ENCODE assay signal across 30 cellular contexts in genomic region chr10:122296363-122297120, GRCh38. TPM values are rescaled to one million over a fixed set of nuclear protein-coding genes. Genes with fewer than 3 reads are reported as not detected.
A peak's percentile ranks its signal among the peaks of the same experiment; 100 is the strongest.
DNase-seq lines count a peak whose midpoint lies in the region; ATAC-seq and TF ChIP-seq lines count a peak whose summit lies in the region.
"Had no signal": no experiment of that assay in that cellular context is flagged by ENCODE, and none has a peak within 500 bp of the region (broad histone marks: within the 10 kb centered on the region; RNA-seq: fewer than 3 reads in every experiment).

No MANE protein-coding gene starts in this region.

- H2AK5ac ChIP-seq in H9 (ENCODE audit: insufficient read length, low read length): no peak overlapping the region

- no peak overlapping the region for H3T11ph ChIP-seq in H9 (ENCODE audit: low read length)

- no peak for DNase-seq in CD4-positive, CD25-positive, alpha-beta regulatory T cell
- peak; percentile 10 for DNase-seq in colonic mucosa
- DNase-seq in H9: no peak
- no peak for DNase-seq in HuH-7 (ENCODE audit: low spot score)
- no peak for DNase-seq in stomach
- DNase-seq: activated CD4-positive, alpha-beta T cell treated with anti-CD3 and anti-CD28 coated beads for 36 hours; aorta; COR-L47; dermis blood vessel endothelial cell; DND-41; mucosa of descending colon; NCI-H1694 treated with DMSO at 0.1 percent for 48 hours; nephron progenitor cell; Peyer's patch; stimulated activated naive CD8-positive, alpha-beta T cell treated with anti-CD3 and anti-CD28 coated beads, Interleukin-15, amount 100 ng/mL, for 72 hours; T-helper 1 cell; tibial artery had no signal

- no peak overlapping the region for H3K4ac ChIP-seq in H9 (ENCODE audit: low read depth, low read length)

- H3K27me3 Mint-ChIP-seq in CD4-positive, CD25-positive, alpha-beta regulatory T cell: peaks cover 18% of the 10 kb centered on the region
- H3K27me3 Mint-ChIP-seq in H9 (ENCODE audit: low read depth): peaks cover 3% of the 10 kb centered on the region; the same call in 1 of the 2 replicates

- H3K56ac ChIP-seq in H9 (ENCODE audit: insufficient read length, low read depth, low read length): no peak overlapping the region

- no peaks in the 10 kb centered on the region for H3K9me3 ChIP-seq in CD4-positive, CD25-positive, alpha-beta regulatory T cell (ENCODE audit: control insufficient read depth in 2 of 2, low read length in 2 of 2)
- no peaks in the 10 kb centered on the region for H3K9me3 ChIP-seq in colonic mucosa
- no peaks in the 10 kb centered on the region for H3K9me3 ChIP-seq in H9 (ENCODE audit: control insufficient read depth, low read depth, low read length)
- no peaks in the 10 kb centered on the region for H3K9me3 ChIP-seq in stomach
- H3K9me3 ChIP-seq: BLaER1, mucosa of descending colon, Peyer's patch, SJSA1, tibial artery had no signal

- H3K18ac ChIP-seq in H9 (ENCODE audit: insufficient read length, low read depth, low read length): no peak overlapping the region

- H3K23ac ChIP-seq in H9 (ENCODE audit: insufficient read length, low read depth, low read length): no peak overlapping the region

- no peaks in the 10 kb centered on the region for H3K36me3 Mint-ChIP-seq in CD4-positive, CD25-positive, alpha-beta regulatory T cell
- no peaks in the 10 kb centered on the region for H3K36me3 Mint-ChIP-seq in H9 (ENCODE audit: insufficient read depth in 1 of 3, low read depth in 3 of 3)
- H3K36me3 Mint-ChIP-seq: activated naive CD8-positive, alpha-beta T cell had no signal

- no peaks in the 10 kb centered on the region for H3K27me3 ChIP-seq in CD4-positive, CD25-positive, alpha-beta regulatory T cell (ENCODE audit: control insufficient read depth, insufficient read depth, low read length)
- H3K27me3 ChIP-seq in colonic mucosa: no peaks in the 10 kb centered on the region
- H3K27me3 ChIP-seq in H9 (ENCODE audit: insufficient read depth, low read length): no peaks in the 10 kb centered on the region
- H3K27me3 ChIP-seq in stomach: peaks cover 0 to 17% (median 0%) of the 10 kb centered on the region in 3 donors
- H3K27me3 ChIP-seq: BLaER1, cardiac muscle cell, Peyer's patch, SJSA1 had no signal

- WGBS in H9 (ENCODE audit: extremely low coverage, insufficient read length, low lambda C conversion rate): no CpG with 5 or more reads among the region's 8 CpGs
- WGBS in stomach, 5 donors: 68 to 86% (median 79%) methylated on average over 8 of the region's 8 CpGs

- H3K4me1 Mint-ChIP-seq in CD4-positive, CD25-positive, alpha-beta regulatory T cell: peaks cover 0 to 31% (median 8%) of the 10 kb centered on the region in 4 donors
- H3K4me1 Mint-ChIP-seq in H9: peaks cover 12 to 15% of the 10 kb centered on the region in 2 experiments

- H3K4me3 ChIP-seq in CD4-positive, CD25-positive, alpha-beta regulatory T cell (ENCODE audit: low read depth, low read length): no peak overlapping the region
- H3K4me3 ChIP-seq in colonic mucosa (no peak overlapping the region), stomach (no peak overlapping the region)
- H3K4me3 ChIP-seq: BLaER1, cardiac muscle cell, lung, mucosa of descending colon, Peyer's patch, SJSA1, tibial artery had no signal

- H3K4me1 ChIP-seq in CD4-positive, CD25-positive, alpha-beta regulatory T cell (ENCODE audit: control insufficient read depth, insufficient read depth, low read length, poor library complexity, severe bottlenecking): peaks cover 15% of the 10 kb centered on the region
- no peaks in the 10 kb centered on the region for H3K4me1 ChIP-seq in colonic mucosa
- H3K4me1 ChIP-seq in H9 (ENCODE audit: insufficient read depth, low read length): no peaks in the 10 kb centered on the region
- H3K4me1 ChIP-seq in stomach: peaks cover 0 to 12% (median 9%) of the 10 kb centered on the region in 4 donors
- H3K4me1 ChIP-seq: parathyroid adenoma had no signal

- no peak overlapping the region for H3K4me2 ChIP-seq in H9 (ENCODE audit: insufficient read depth, insufficient read length, low read length)
- H3K4me2 ChIP-seq: BLaER1 had no signal

- no peak overlapping the region for H4K91ac ChIP-seq in H9 (ENCODE audit: insufficient read length, low read depth, low read length)

- ATAC-seq in CD4-positive, CD25-positive, alpha-beta regulatory T cell (ENCODE audit: low read depth in 2 of 2): no peak
- ATAC-seq in GM18867 (IDR thresholded peaks at IDR 0.05; ENCODE audit: unreplicated experiment): peak; percentile 61
- peak; percentile 63 for ATAC-seq in HG02885 (IDR thresholded peaks at IDR 0.05; ENCODE audit: poor library complexity, unreplicated experiment)
- no peak for ATAC-seq in GM19397 (IDR thresholded peaks at IDR 0.05; ENCODE audit: unreplicated experiment)
- ATAC-seq: activated CD4-positive, alpha-beta T cell treated with anti-CD3 and anti-CD28 coated beads for 36 hours; HCT116; mucosa of descending colon; sciatic nerve; stimulated activated naive CD8-positive, alpha-beta T cell treated with anti-CD3 and anti-CD28 coated beads, Interleukin-15, amount 100 ng/mL, for 72 hours had no signal

- no peak overlapping the region for H4K8ac ChIP-seq in H9 (replicated peaks; ENCODE audit: insufficient read length, low read depth, low read length)

- H2BK5ac ChIP-seq in H9 (ENCODE audit: insufficient read length, low read length): no peak overlapping the region

- TF ChIP-seq POLR2A in stomach (IDR thresholded peaks at IDR 0.05): no peak

- H4K5ac ChIP-seq in H9 (ENCODE audit: insufficient read length, low read depth, low read length): no peak overlapping the region

- H2AFZ ChIP-seq in H9 (ENCODE audit: low read length): no peak overlapping the region
- H2AFZ ChIP-seq: parathyroid adenoma had no signal

- H3K4me3 Mint-ChIP-seq in CD4-positive, CD25-positive, alpha-beta regulatory T cell: no peak overlapping the region
- no peak overlapping the region for H3K4me3 Mint-ChIP-seq in H9
- H3K4me3 Mint-ChIP-seq: activated CD4-positive, alpha-beta T cell treated with anti-CD3 and anti-CD28 coated beads for 36 hours; activated naive CD8-positive, alpha-beta T cell; nephron progenitor cell; stimulated activated naive CD8-positive, alpha-beta T cell treated with anti-CD3 and anti-CD28 coated beads, Interleukin-15, amount 100 ng/mL, for 72 hours had no signal

- no peaks in the 10 kb centered on the region for H3K79me1 ChIP-seq in H9 (ENCODE audit: insufficient read depth, low read depth, low read length, poor library complexity, severe bottlenecking)

- H3K79me2 ChIP-seq in H9 (ENCODE audit: insufficient read depth, low read length): no peaks in the 10 kb centered on the region
- H3K79me2 ChIP-seq: parathyroid adenoma had no signal

- TF ChIP-seq EP300 in stomach (IDR thresholded peaks at IDR 0.05): no peak

- no peak overlapping the region for H3K27ac ChIP-seq in CD4-positive, CD25-positive, alpha-beta regulatory T cell (ENCODE audit: insufficient read depth, low read length, poor library complexity, severe bottlenecking)
- H3K27ac ChIP-seq in colonic mucosa: no peak overlapping the region
- no peak overlapping the region for H3K27ac ChIP-seq in H9 (ENCODE audit: insufficient read length, low read depth, low read length)
- H3K27ac ChIP-seq in stomach: no peak overlapping the region
- H3K27ac ChIP-seq: BLaER1, cardiac muscle cell, parathyroid adenoma, Peyer's patch, SJSA1, tibial artery had no signal

- no peaks in the 10 kb centered on the region for H3K9me3 Mint-ChIP-seq in CD4-positive, CD25-positive, alpha-beta regulatory T cell
- H3K9me3 Mint-ChIP-seq in H9: peaks cover 0 to 2% of the 10 kb centered on the region in 2 experiments; a peak in 2 of 5 replicates
- H3K9me3 Mint-ChIP-seq: nephron progenitor cell; stimulated activated naive CD8-positive, alpha-beta T cell treated with anti-CD3 and anti-CD28 coated beads, Interleukin-15, amount 100 ng/mL, for 72 hours had no signal

- no peaks in the 10 kb centered on the region for H3K36me3 ChIP-seq in CD4-positive, CD25-positive, alpha-beta regulatory T cell (ENCODE audit: control insufficient read depth, insufficient read depth, low read length)
- H3K36me3 ChIP-seq in colonic mucosa (no peaks in the 10 kb centered on the region), stomach (no peaks in the 10 kb centered on the region)
- H3K36me3 ChIP-seq: BLaER1, cardiac muscle cell, Peyer's patch, SJSA1, tibial artery had no signal

- no peak overlapping the region for H2BK120ac ChIP-seq in H9 (ENCODE audit: low read depth, low read length, poor library complexity, severe bottlenecking)

- no peaks in the 10 kb centered on the region for H3K23me2 ChIP-seq in H9 (ENCODE audit: insufficient read length, low read depth, low read length, poor library complexity, severe bottlenecking)

- TF ChIP-seq CTCF in colonic mucosa (IDR thresholded peaks at IDR 0.05): no peak
- no peak for TF ChIP-seq CTCF in H9 (conservative IDR thresholded peaks at IDR 0.05)
- TF ChIP-seq CTCF in stomach (IDR thresholded peaks at IDR 0.05): no peak

- H4K20me1 ChIP-seq in H9 (ENCODE audit: control insufficient read depth, insufficient read depth, insufficient read length): no peaks in the 10 kb centered on the region
- H4K20me1 ChIP-seq: BLaER1 had no signal

- H3K27ac Mint-ChIP-seq in CD4-positive, CD25-positive, alpha-beta regulatory T cell: peak overlapping the region in 2 of 3 donors; percentile 42 to 55
- no peak overlapping the region for H3K27ac Mint-ChIP-seq in H9
- H3K27ac Mint-ChIP-seq: activated CD4-positive, alpha-beta T cell treated with anti-CD3 and anti-CD28 coated beads for 36 hours; activated naive CD8-positive, alpha-beta T cell; nephron progenitor cell; stimulated activated naive CD8-positive, alpha-beta T cell treated with anti-CD3 and anti-CD28 coated beads, Interleukin-15, amount 100 ng/mL, for 72 hours had no signal

- intact Hi-C loops in colonic mucosa (cut with DNase I) (loop anchor here (5.0 kb wide), 1 partner anchor 271 kb away; no protein-coding TSS in a partner anchor), stomach (cut with DNase I; ENCODE audit: low total_unique reads) (loop anchor here (5.0 to 10.0 kb wide), 3 partner anchors 141 to 1268 kb away; partner anchors contain the start of gene DMBT1)

- H2BK12ac ChIP-seq in H9 (ENCODE audit: insufficient read length, low read depth, low read length): no peak overlapping the region

- H3K9ac ChIP-seq in colonic mucosa (ENCODE audit: low read depth in 2 of 2, low read length in 2 of 2): no peak overlapping the region
- no peak overlapping the region for H3K9ac ChIP-seq in H9 (ENCODE audit: extremely low read depth, insufficient read length, low read length)
- H3K9ac ChIP-seq: BLaER1, parathyroid adenoma had no signal

- H2BK20ac ChIP-seq in H9 (ENCODE audit: low read depth, low read length, poor library complexity, severe bottlenecking): no peak overlapping the region

- H2BK15ac ChIP-seq in H9 (ENCODE audit: low read depth, low read length): no peak overlapping the region

- no peak overlapping the region for H3K14ac ChIP-seq in H9 (ENCODE audit: insufficient read depth, low read length)

RNA-seq across cellular contexts. Expression of gene BTBD16, which starts 25.4 kb away (rescaled TPM):
- not detected for total RNA-seq in CD4-positive, CD25-positive, alpha-beta regulatory T cell
- polyA plus RNA-seq in CD4-positive, CD25-positive, alpha-beta regulatory T cell: under 1 TPM in 2 of 4 donors, not detected in 2; 0.12 to 0.15 TPM
- total RNA-seq in colonic mucosa (under 1 TPM; 0.13 to 0.40 TPM), H9 (2021) (not detected in 2 replicates), stomach (not detected)
- polyA plus RNA-seq in stomach: under 1 TPM in 1 of 3 donors, not detected in 2; 0.40 TPM
- total RNA-seq: activated CD4-positive, alpha-beta T cell treated with anti-CD3 and anti-CD28 coated beads for 36 hours; dermis blood vessel endothelial cell; fibroblast of lung; LHCN-M2; Peyer's patch; SJSA1 had no signal
- polyA plus RNA-seq: fibroblast of lung had no signal

Comparison
In these comparisons a context has a peak if more than half of its experiments do, and no peak if none do; other contexts are left out.
1. ATAC-seq: peak in GM18867 (single experiment) and HG02885 (single experiment); none in CD4-positive, CD25-positive, alpha-beta regulatory T cell (0 of 2) and GM19397 (single experiment).
2. H3K27ac Mint-ChIP-seq: peak in CD4-positive, CD25-positive, alpha-beta regulatory T cell (2 of 3); none in H9 (0 of 3).